Comparison of ENCODE assay signal across 11 cellular contexts in the genomic region with DNA sequence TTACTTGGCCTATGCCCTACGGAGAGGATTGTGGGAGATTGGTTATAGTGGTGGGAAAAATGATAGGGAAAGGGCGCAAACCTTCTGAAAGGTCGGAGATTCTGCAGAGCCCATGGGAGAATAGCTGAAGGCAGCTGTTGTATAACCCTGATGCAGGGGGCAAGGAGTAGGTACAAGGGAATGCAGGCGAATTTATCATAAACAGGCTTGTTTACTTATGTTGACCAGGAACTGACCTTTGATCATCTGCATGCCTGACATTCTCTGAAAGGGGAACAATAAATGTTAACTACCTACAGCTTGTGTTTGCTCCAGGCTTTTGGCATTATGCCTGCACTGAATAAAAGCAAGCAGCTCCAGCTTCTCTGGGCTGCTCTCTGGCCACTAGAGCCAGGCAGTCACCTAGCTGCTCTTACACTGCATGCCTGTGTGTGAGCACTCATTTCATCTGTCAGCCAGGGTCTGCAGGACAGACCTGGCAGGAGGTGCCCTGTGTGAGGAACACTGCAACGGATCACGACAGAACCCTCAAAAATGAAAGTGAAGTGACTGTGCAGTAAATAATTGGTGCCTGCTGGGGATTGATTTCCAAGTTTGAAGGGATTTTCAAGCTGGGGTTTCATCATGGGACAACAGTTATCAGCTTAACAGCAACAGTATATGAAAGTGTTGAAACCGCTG. TPM values are rescaled to one million over a fixed set of nuclear protein-coding genes. Genes with fewer than 3 reads are reported as not detected.
DNase-seq lines count a peak whose midpoint lies in the region; ATAC-seq, FAIRE-seq and TF ChIP-seq lines count a peak whose summit lies in the region.
"Had no signal": no experiment of that assay in that cellular context is flagged by ENCODE, and none has a peak within 500 bp of the region (broad histone marks: within the 10 kb centered on the region; RNA-seq: fewer than 3 reads in every experiment).

No MANE protein-coding gene starts in this region.

- FAIRE-seq in A549 (lab: Jason Lieb, UNC) (no peak), GM19239 (lab: Jason Lieb, UNC) (peak; percentile 64)

- H3K27me3 Mint-ChIP-seq in T-cell = peaks cover 4 to 14% of the 10 kb centered on the region in 2 donors

- H3K4me3 ChIP-seq in A549 = no peak overlapping the region

- peak overlapping the region; percentile 62 for H3K4me2 ChIP-seq in A549

- H3K9me3 Mint-ChIP-seq in T-cell = peaks cover 0 to 16% (median 9%) of the 10 kb centered on the region in 3 donors

- no peak overlapping the region for H3K27ac Mint-ChIP-seq in T-cell
- H3K27ac Mint-ChIP-seq: memory B cell; stimulated activated naive CD8-positive, alpha-beta T cell treated with anti-CD3 and anti-CD28 coated beads, Interleukin-15, Interleukin-2, amounts not matched to agents 100 ng/mL and 50 ng/mL, for 24 hours had no signal

- intact Hi-C loops in left colon (cut with DNase I, micrococcal nuclease) = no loop called here

- peaks cover 30% of the 10 kb centered on the region for H3K4me1 ChIP-seq in A549

- TF ChIP-seq RAD21 in A549 (conservative IDR thresholded peaks at IDR 0.05 in 1 of 2, IDR thresholded peaks at IDR 0.05 in 1 of 2) = no peak

- peaks cover 5 to 11% (median 8%) of the 10 kb centered on the region in 3 donors for H3K4me1 Mint-ChIP-seq in T-cell

- peak overlapping the region in 1 of 2 experiments; percentile 48; a peak in 4 of 6 replicates for H3K27ac ChIP-seq in A549

- TF ChIP-seq EP300 in A549 (IDR thresholded peaks at IDR 0.05) = 0 out of 5 replicates have a peak, but pooled peaks of 1 of the 2 experiments have one; percentile 24

- ATAC-seq in A549 (peak; percentile 31 to 77; a peak in 3 of 6 replicates), T-cell (replicated peaks in 1 of 4) (no peak), left colon (peak; percentile 52)

- H3K36me3 Mint-ChIP-seq in T-cell = no peaks in the 10 kb centered on the region
- H3K36me3 Mint-ChIP-seq: memory B cell had no signal

- 53% methylated on average over 7 of the region's 7 CpGs for WGBS in A549 (ENCODE audit: missing lambda C conversion rate)

- H3K4me3 Mint-ChIP-seq in T-cell = peak overlapping the region in 2 of 3 donors; percentile 3 to 17
- H3K4me3 Mint-ChIP-seq: memory B cell; stimulated activated naive CD8-positive, alpha-beta T cell treated with anti-CD3 and anti-CD28 coated beads, Interleukin-15, Interleukin-2, amounts not matched to agents 100 ng/mL and 50 ng/mL, for 24 hours had no signal

- TF ChIP-seq POLR2A in A549 (IDR thresholded peaks at IDR 0.05; ENCODE audit: low read length) = no peak

- POLR2A ChIA-PET in A549 (lab: Yijun Ruan, JAX) = no interaction called here
- POLR2A ChIA-PET in T-cell (lab: Charles Lee) = no interaction called here

- TF ChIP-seq CTCF in A549 (IDR thresholded peaks at IDR 0.05) = no peak

- H3K9me3 ChIP-seq in A549 = 0 out of 3 replicates have a peak, but pooled peaks cover 6% of the 10 kb centered on the region

- DNase-seq in A549 (ENCODE audit: low read depth in 1 of 2, low spot score in 1 of 2) (peak in 1 of 2 experiments; percentile 82), GM19239 (ENCODE audit: insufficient read length, low spot score) (no peak), T-cell (no peak), left colon (peak; percentile 53 to 74), iPS-NIHi11 (ENCODE audit: low spot score) (no peak), NCI-H1092 treated with DMSO at 0.1 percent for 48 hours (lab: John Stamatoyannopoulos, UW) (no peak), NCI-H146 (lab: John Stamatoyannopoulos, UW) (no peak)
- DNase-seq in stimulated activated CD4-positive, alpha-beta T cell treated with anti-CD3 and anti-CD28 coated beads, Interleukin-4, amount 100 ng/mL, for 4 hours = no peak
- DNase-seq: NCI-H526 treated with DMSO at 0.1 percent for 48 hours had no signal

- CTCF ChIA-PET in A549 (lab: Yijun Ruan, JAX) (interaction anchor here (1.5 to 6.9 kb wide), 2 partner anchors 14 to 30 kb away, joined by 4 to 40 read pairs; no protein-coding TSS in a partner anchor), T-cell (lab: Charles Lee) (interaction anchor here in 1 of 2 donors (1.0 kb wide), 1 partner anchor 195 kb away, joined by 3 read pairs; no protein-coding TSS in a partner anchor)

TF ChIP-seq in A549, 52 proteins besides CTCF, POLR2A, EP300 and RAD21:
- TF ChIP-seq GATA3 (IDR thresholded peaks at IDR 0.05; ENCODE audit: borderline replicate concordance) = peak; percentile 72; the same call in 1 of the 2 replicates
- TF ChIP-seq ZSCAN20 (CRISPR knock-in tag; IDR thresholded peaks at IDR 0.05) = no peak
- 0 out of 5 replicates have a peak, but pooled peaks of 1 of the 2 experiments have one; percentile 30 for TF ChIP-seq JUN (IDR thresholded peaks at IDR 0.05)

RNA-seq across cellular contexts. Expression of gene ABCA13, which starts 31.1 kb away (rescaled TPM):
- polyA plus RNA-seq in A549 (2011; rRNA removed) = 0.01 TPM in 2 replicates
- 0.01 TPM in 2 replicates for polyA plus RNA-seq in A549 (2012; cell fraction: cytosol; rRNA removed)
- polyA plus RNA-seq in A549 (2012; cell fraction: nucleus; rRNA removed) = 0.01 and 0.04 TPM in 2 replicates
- not detected in 3 replicates for polyA plus RNA-seq in A549 (2017; fragmentation: RNase III; extraction: RNeasy Plus Mini Kit Qiagen cat#74134 plus additional on column Dnase treatment)
- polyA minus RNA-seq in A549 (2011; rRNA and poly(A)+ RNA removed) = 0.17 TPM in 1 of 2 replicates, not detected in the other
- under 1 TPM in 1 of 5 donors, not detected in 4; 0.22 TPM for total RNA-seq in T-cell
- total RNA-seq in left colon = under 1 TPM; 0.11 to 0.76 TPM

RNA-seq across cellular contexts. Expression of gene UPP1, which starts 51.1 kb away (rescaled TPM):
- polyA plus RNA-seq in A549 (2011; rRNA removed) = 46.6 and 55.7 TPM in 2 replicates
- 78.9 and 80.8 TPM in 2 replicates for polyA plus RNA-seq in A549 (2012; cell fraction: cytosol; rRNA removed)
- polyA plus RNA-seq in A549 (2012; cell fraction: nucleus; rRNA removed) = 124 and 130 TPM in 2 replicates
- polyA plus RNA-seq in A549 (2017; fragmentation: RNase III; extraction: RNeasy Plus Mini Kit Qiagen cat#74134 plus additional on column Dnase treatment) = 32.2 to 38.1 TPM (median 38.1 TPM) in 3 replicates
- 30.7 and 32.5 TPM in 2 replicates for polyA minus RNA-seq in A549 (2011; rRNA and poly(A)+ RNA removed)
- total RNA-seq in T-cell = 100 to 1,000 TPM in 3 of 5 donors, 10 to 100 TPM in 2; 77.7 to 227 (median 177) TPM
- 10 to 100 TPM; 45.6 to 54.2 TPM for total RNA-seq in left colon

Comparison
In these comparisons a context has a peak if more than half of its experiments do, and no peak if none do; other contexts are left out.
1. ATAC-seq: peak in A549 (2 of 2) and left colon (single experiment); none in T-cell (0 of 4).
2. DNase-seq: peak in left colon (2 of 2); none in GM19239 (single experiment), T-cell (0 of 34), iPS-NIHi11 (single experiment), NCI-H1092 treated with DMSO at 0.1 percent for 48 hours (single experiment), NCI-H146 (single experiment) and stimulated activated CD4-positive, alpha-beta T cell treated with anti-CD3 and anti-CD28 coated beads, Interleukin-4, amount 100 ng/mL, for 4 hours (0 of 2).